Comparison of ENCODE assay signal across 2 cellular contexts in the genomic region with DNA sequence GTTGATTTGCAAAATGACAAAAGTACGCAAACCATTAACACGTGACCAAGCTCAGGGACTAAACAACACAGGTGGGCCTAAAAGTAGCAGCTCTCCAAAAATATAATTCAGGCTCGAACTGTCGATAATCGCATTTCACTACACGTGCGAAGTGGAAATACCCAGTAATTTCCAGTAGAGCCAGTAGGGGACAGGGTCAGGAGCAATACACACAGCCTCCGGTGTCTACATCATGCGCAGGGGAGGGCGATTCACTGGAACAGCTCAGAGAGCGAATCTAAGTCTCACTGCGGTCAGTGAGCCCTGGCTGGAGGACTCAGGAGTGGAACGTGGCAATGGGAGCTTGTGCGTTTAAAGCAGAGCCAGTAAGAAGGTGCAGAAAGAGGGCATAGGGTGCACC.
TF ChIP-seq lines count a peak whose summit lies in the region.

No MANE protein-coding gene starts in this region.

TF ChIP-seq in HCT116, 20 proteins besides CTCF, POLR2A, EP300 and RAD21:
- TF ChIP-seq, protein P1, sequence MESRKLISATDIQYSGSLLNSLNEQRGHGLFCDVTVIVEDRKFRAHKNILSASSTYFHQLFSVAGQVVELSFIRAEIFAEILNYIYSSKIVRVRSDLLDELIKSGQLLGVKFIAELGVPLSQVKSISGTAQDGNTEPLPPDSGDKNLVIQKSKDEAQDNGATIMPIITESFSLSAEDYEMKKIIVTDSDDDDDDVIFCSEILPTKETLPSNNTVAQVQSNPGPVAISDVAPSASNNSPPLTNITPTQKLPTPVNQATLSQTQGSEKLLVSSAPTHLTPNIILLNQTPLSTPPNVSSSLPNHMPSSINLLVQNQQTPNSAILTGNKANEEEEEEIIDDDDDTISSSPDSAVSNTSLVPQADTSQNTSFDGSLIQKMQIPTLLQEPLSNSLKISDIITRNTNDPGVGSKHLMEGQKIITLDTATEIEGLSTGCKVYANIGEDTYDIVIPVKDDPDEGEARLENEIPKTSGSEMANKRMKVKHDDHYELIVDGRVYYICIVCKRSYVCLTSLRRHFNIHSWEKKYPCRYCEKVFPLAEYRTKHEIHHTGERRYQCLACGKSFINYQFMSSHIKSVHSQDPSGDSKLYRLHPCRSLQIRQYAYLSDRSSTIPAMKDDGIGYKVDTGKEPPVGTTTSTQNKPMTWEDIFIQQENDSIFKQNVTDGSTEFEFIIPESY (IDR thresholded peaks at IDR 0.05; ENCODE audit: extremely low read depth, insufficient replicate concordance, low read length): no peak
- TF ChIP-seq ELF1 (IDR thresholded peaks at IDR 0.05; ENCODE audit: borderline replicate concordance, low read depth) (no peak), CEBPB (IDR thresholded peaks at IDR 0.05; ENCODE audit: low read depth) (no peak), EZH2phosphoT487 (IDR thresholded peaks at IDR 0.05; ENCODE audit: borderline replicate concordance) (no peak)
- TF ChIP-seq, protein P2, sequence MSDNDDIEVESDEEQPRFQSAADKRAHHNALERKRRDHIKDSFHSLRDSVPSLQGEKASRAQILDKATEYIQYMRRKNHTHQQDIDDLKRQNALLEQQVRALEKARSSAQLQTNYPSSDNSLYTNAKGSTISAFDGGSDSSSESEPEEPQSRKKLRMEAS (IDR thresholded peaks at IDR 0.05): no peak

TF ChIP-seq in H1, 55 proteins besides CTCF, POLR2A, EP300 and RAD21:
- no peak for TF ChIP-seq TAF7 (optimal IDR thresholded peaks at IDR 0.05; ENCODE audit: borderline replicate concordance, low read depth, low read length)
- TF ChIP-seq SP4 (IDR thresholded peaks at IDR 0.05; ENCODE audit: low read length): no peak
- no peak for TF ChIP-seq SIN3A (conservative IDR thresholded peaks at IDR 0.05 in 1 of 2, IDR thresholded peaks at IDR 0.05 in 1 of 2; ENCODE audit: low read depth in 1 of 2, low read length in 2 of 2)
- no peak for TF ChIP-seq EZH2 (IDR thresholded peaks at IDR 0.05; ENCODE audit: low read depth, low read length, severe bottlenecking)
- TF ChIP-seq CHD1 (IDR thresholded peaks at IDR 0.05; ENCODE audit: low read depth, low read length): no peak
- no peak for TF ChIP-seq CBX8 (IDR thresholded peaks at IDR 0.05; ENCODE audit: borderline replicate concordance, low read depth, low read length)
- TF ChIP-seq ASH2L (IDR thresholded peaks at IDR 0.05; ENCODE audit: low read length): no peak
- TF ChIP-seq BCL11A (IDR thresholded peaks at IDR 0.05; ENCODE audit: low read depth in 2 of 2, low read length in 2 of 2): no peak
- no peak for TF ChIP-seq YY1 (IDR thresholded peaks at IDR 0.05; ENCODE audit: low read depth, low read length)
- no peak for TF ChIP-seq CHD2 (IDR thresholded peaks at IDR 0.05; ENCODE audit: low read length)
- TF ChIP-seq POLR2AphosphoS5 (IDR thresholded peaks at IDR 0.05; ENCODE audit: low read depth, low read length): no peak
- TF ChIP-seq HDAC6 (IDR thresholded peaks at IDR 0.05; ENCODE audit: low read depth, low read length): no peak
- no peak for TF ChIP-seq RBBP5 (IDR thresholded peaks at IDR 0.05; ENCODE audit: borderline replicate concordance, low read depth, low read length)
- TF ChIP-seq BACH1 (IDR thresholded peaks at IDR 0.05; ENCODE audit: low read length): no peak
